Comparison of ENCODE assay signal across 9 cellular contexts in genomic region chr3:187616307-187616939, GRCh38.
DNase-seq lines count a peak whose midpoint lies in the region; ATAC-seq, FAIRE-seq and TF ChIP-seq lines count a peak whose summit lies in the region.
"Had no signal": no experiment of that assay in that cellular context is flagged by ENCODE, and none has a peak within 500 bp of the region (broad histone marks: within the 10 kb centered on the region; RNA-seq: fewer than 3 reads in every experiment).

No MANE protein-coding gene starts in this region.

- H3K4me3 ChIP-seq in astrocyte of the spinal cord (ENCODE audit: low read depth, low read length) = no peak overlapping the region

- peak; percentile 65 for FAIRE-seq in islet of Langerhans (lab: Jason Lieb, UNC)
- FAIRE-seq: TTC549 had no signal

- TF ChIP-seq CTCF in astrocyte of the spinal cord (IDR thresholded peaks at IDR 0.05; ENCODE audit: low read depth, low read length) = peak; percentile 78

- in situ Hi-C loops in astrocyte of the spinal cord (cut with HindIII; ENCODE audit: low sequenced_read_pairs) = no loop called here

- peak; percentile 36 for DNase-seq in D341Med (ENCODE audit: low spot score)
- peak; percentile 76 for DNase-seq in NAMALWA (ENCODE audit: low spot score)
- DNase-seq in T-helper 2 cell = peak in 4 of 5 experiments; percentile 8 to 62 (median 16)
- peak; percentile 45 for DNase-seq in astrocyte of the spinal cord (ENCODE audit: low read depth, low spot score)
- peak; percentile 48 to 53 for DNase-seq in stimulated activated CD4-positive, alpha-beta T cell treated with anti-CD3 and anti-CD28 coated beads, Interleukin-4, amount 100 ng/mL, for 48 hours (ENCODE audit: low read depth in 2 of 2)

- ATAC-seq in GM21619 (IDR thresholded peaks at IDR 0.05; ENCODE audit: unreplicated experiment) = peak; percentile 64
- no peak for ATAC-seq in HG03025 (IDR thresholded peaks at IDR 0.05; ENCODE audit: low FRiP score, unreplicated experiment)

Comparison
In these comparisons a context has a peak if more than half of its experiments do, and no peak if none do; other contexts are left out.
1. DNase-seq: peak in every context shown above with its lines; median percentile 76 in NAMALWA; 50 in stimulated activated CD4-positive, alpha-beta T cell treated with anti-CD3 and anti-CD28 coated beads, Interleukin-4, amount 100 ng/mL, for 48 hours; 45 in astrocyte of the spinal cord; 36 in D341Med; 16 in T-helper 2 cell.